Comparison of ENCODE assay signal across 27 cellular contexts in genomic region chr6:62162858-62163257, GRCh38.
"Had no signal": no experiment of that assay in that cellular context is flagged by ENCODE, and none has a peak within 500 bp of the region (broad histone marks: within the 10 kb centered on the region; RNA-seq: fewer than 3 reads in every experiment).

No MANE protein-coding gene starts in this region.

- H3K27ac ChIP-seq: stomach, suprapubic skin, testis, thoracic aorta, thyroid gland, tibial artery, tibial nerve, transverse colon, upper lobe of left lung, upper lobe of right lung, uterus, vagina had no signal

- FAIRE-seq: urothelium cell line had no signal

- H3K27me3 ChIP-seq: stomach, suprapubic skin, testis, thyroid gland, tibial artery, tibial nerve, transverse colon, upper lobe of left lung, upper lobe of right lung, uterus, vagina had no signal

- ATAC-seq: stimulated activated effector memory CD8-positive, alpha-beta T cell treated with anti-CD3 and anti-CD28 coated beads, Interleukin-12 subunit alpha, Interleukin-12 subunit beta, amount 100 ng/mL, for 72 hours; stimulated activated memory B cell treated with anti-CD40 and anti-IgM and Interleukin-4, amounts not matched to agents 10 μg/mL and 1 μg/mL and 100 μg/mL, for 72 hours; stimulated activated naive B cell treated with anti-CD40 and anti-IgM and Interleukin-4, amounts not matched to agents 10 μg/mL and 1 μg/mL and 100 μg/mL, for 72 hours; stimulated activated naive CD8-positive, alpha-beta T cell treated with anti-CD3 and anti-CD28 coated beads, Interleukin-15, amount 100 ng/mL, for 72 hours; stimulated activated naive CD8-positive, alpha-beta T cell treated with anti-CD3 and anti-CD28 coated beads, Interleukin-15, Interleukin-2, amounts not matched to agents 100 U/mL and 50 U/mL, for 24 hours; upper lobe of right lung had no signal

- H3K36me3 ChIP-seq: stomach, suprapubic skin, thoracic aorta, thyroid gland, tibial artery, tibial nerve, transverse colon, upper lobe of left lung, upper lobe of right lung, uterus, vagina had no signal

- H3K4me3 ChIP-seq: stomach, suprapubic skin, testis, thoracic aorta, thyroid gland, tibial artery, tibial nerve, transverse colon, upper lobe of left lung, upper lobe of right lung, uterus, vagina had no signal

- DNase-seq: stimulated activated CD4-positive, alpha-beta T cell treated with anti-CD3 and anti-CD28 coated beads, Interleukin-2, amount 100 ng/mL, for 48 hours; stimulated activated CD4-positive, alpha-beta T cell treated with anti-CD3 and anti-CD28 coated beads, Interleukin-4, amount 100 ng/mL, for 1 hour; stimulated activated CD4-positive, alpha-beta T cell treated with anti-CD3 and anti-CD28 coated beads, Interleukin-4, amount 100 ng/mL, for 24 hours; stimulated activated CD4-positive, alpha-beta T cell treated with anti-CD3 and anti-CD28 coated beads, Interleukin-4, amount 100 ng/mL, for 4 hours; stimulated activated CD8-positive, alpha-beta memory T cell treated with anti-CD3 and anti-CD28 coated beads, Interleukin-4, amount 100 ng/mL, for 48 hours; stimulated activated naive B cell treated with anti-CD40 and anti-IgM and Interleukin-4, amounts not matched to agents 10 μg/mL and 1 μg/mL and 100 μg/mL, for 72 hours; stimulated activated naive CD4-positive, alpha-beta T cell; stimulated activated naive CD4-positive, alpha-beta T cell treated with Interleukin-2 at 50 U/mL for 16 hours; stimulated activated naive CD8-positive, alpha-beta T cell treated with anti-CD3 and anti-CD28 coated beads, Interleukin-15, amount 100 ng/mL, for 72 hours; stimulated activated naive CD8-positive, alpha-beta T cell treated with anti-CD3 and anti-CD28 coated beads, Interleukin-15, Interleukin-2, amounts not matched to agents 100 U/mL and 50 U/mL, for 24 hours; stomach; substantia nigra; testis; thyroid gland; tibial artery; transverse colon; trophoblast cell; upper lobe of left lung; upper lobe of right lung; uterus had no signal

- H3K9me3 ChIP-seq: suprapubic skin, testis, thoracic aorta, thyroid gland, tibial artery, tibial nerve, transverse colon, upper lobe of right lung, vagina had no signal

- H3K4me1 ChIP-seq: stomach, suprapubic skin, testis, tibial artery, tibial nerve, transverse colon, upper lobe of left lung, upper lobe of right lung, uterus, vagina had no signal
